ENCODE assay signal across 25 cellular contexts in the genomic region with DNA sequence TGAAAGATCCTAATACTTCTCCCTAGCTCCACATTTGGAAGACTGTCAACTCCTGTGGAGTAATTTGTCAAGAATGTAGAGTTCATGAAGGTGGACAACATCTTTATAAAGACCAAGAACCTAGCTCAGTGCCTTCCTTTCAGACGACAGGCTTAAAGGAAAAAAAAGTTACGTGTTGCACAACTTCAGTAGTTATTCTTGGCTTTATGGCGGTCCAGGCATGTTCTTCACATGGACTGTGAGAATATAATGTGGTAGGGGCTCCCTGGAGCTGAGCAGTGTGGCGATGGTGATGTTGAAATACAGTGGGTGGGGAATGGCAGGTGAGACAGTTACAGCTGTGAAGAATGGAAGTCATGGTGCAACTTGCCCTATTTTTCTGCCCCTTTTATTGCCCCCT. TPM values are rescaled to one million over a fixed set of nuclear protein-coding genes. Genes with fewer than 3 reads are reported as not detected.
A peak's percentile ranks its signal among the peaks of the same experiment; 100 is the strongest.
DNase-seq lines count a peak whose midpoint lies in the region; ATAC-seq, FAIRE-seq and TF ChIP-seq lines count a peak whose summit lies in the region.
"Had no signal": no experiment of that assay in that cellular context is flagged by ENCODE, and none has a peak within 500 bp of the region (broad histone marks: within the 10 kb centered on the region; RNA-seq: fewer than 3 reads in every experiment).

No MANE protein-coding gene starts in this region.

- H3K4me2 ChIP-seq in PC-9: peak overlapping the region; percentile 88

- H3F3A ChIP-seq in PC-9 (ENCODE audit: insufficient read depth, low read depth): peaks cover 50% of the 10 kb centered on the region

- TF ChIP-seq POLR2A in GM12892 (IDR thresholded peaks at IDR 0.05; ENCODE audit: low read depth, low read length): no peak

- no peak for TF ChIP-seq CTCF in natural killer cell (IDR thresholded peaks at IDR 0.05)
- TF ChIP-seq CTCF in PC-9 (conservative IDR thresholded peaks at IDR 0.05): no peak
- TF ChIP-seq CTCF in fibroblast of mammary gland (conservative IDR thresholded peaks at IDR 0.05; ENCODE audit: control insufficient read depth, insufficient read depth, low read depth, low read length): no peak
- no peak for TF ChIP-seq CTCF in activated CD8-positive, alpha-beta T cell treated with anti-CD3 and anti-CD28 coated beads for 36 hours (IDR thresholded peaks at IDR 0.05)

- H2AFZ ChIP-seq in PC-9: no peak overlapping the region

- H3K9me2 ChIP-seq in PC-9 (ENCODE audit: insufficient read depth): no peaks in the 10 kb centered on the region

- no TSS peak for BruUV-seq in PC-9 (replicated peaks; lab: Mats Ljungman, UMichigan)

- peaks cover 48% of the 10 kb centered on the region for H3K4me1 ChIP-seq in PC-9 (replicated peaks; ENCODE audit: insufficient read depth)
- H3K4me1 ChIP-seq: colonic mucosa had no signal

- H4K20me1 ChIP-seq in PC-9 (ENCODE audit: insufficient read depth): no peaks in the 10 kb centered on the region

- H3K4me3 ChIP-seq in PC-9 (no peak overlapping the region), fibroblast of mammary gland (ENCODE audit: control insufficient read depth, low read depth, low read length) (no peak overlapping the region)
- H3K4me3 ChIP-seq: ascending aorta, colonic mucosa, GM12878, HAP-1, left ventricle myocardium inferior, mucosa of descending colon had no signal

- no peak for DNase-seq in natural killer cell
- DNase-seq in natural killer cell treated with Interleukin-12 subunit alpha and Interleukin-12 subunit beta and Interleukin-15 and Interleukin-18, amount 100 ng/mL, for 72 hours (ENCODE audit: low spot score): no peak
- DNase-seq in PC-9: peak in 1 of 2 experiments; percentile 52
- DNase-seq in fibroblast of mammary gland (ENCODE audit: low read depth): peak; percentile 38
- DNase-seq in activated CD8-positive, alpha-beta T cell treated with anti-CD3 and anti-CD28 coated beads for 36 hours: no peak
- no peak for DNase-seq in Right ventricle myocardium inferior (ENCODE audit: missing footprints)
- no peak for DNase-seq in GM12892 (ENCODE audit: insufficient read length)
- DNase-seq: activated CD4-positive, alpha-beta T cell treated with anti-CD3 and anti-CD28 coated beads, Interleukin-2, amount 50 U/mL, for 48 hours; activated T-cell treated with anti-CD3 and anti-CD28 coated beads for 4 hours; colonic mucosa; left ventricle myocardium inferior; mucosa of descending colon; NCI-H1092; NCI-H2081 treated with DMSO at 0.1 percent for 48 hours; NCI-H510A treated with DMSO at 0.1 percent for 48 hours; retina; SHP77 treated with DMSO at 0.1 percent for 48 hours; stimulated activated CD4-positive, alpha-beta T cell treated with anti-CD3 and anti-CD28 coated beads, Interleukin-12 subunit alpha, Interleukin-12 subunit beta, amount 100 ng/mL, for 4 hours; stimulated activated CD8-positive, alpha-beta memory T cell treated with anti-CD3 and anti-CD28 coated beads, Interleukin-4, amount 100 ng/mL, for 48 hours had no signal

- peaks cover 39 to 42% of the 10 kb centered on the region in 2 donors for H3K4me1 Mint-ChIP-seq in natural killer cell
- H3K4me1 Mint-ChIP-seq in natural killer cell treated with Interleukin-12 subunit alpha and Interleukin-12 subunit beta and Interleukin-15 and Interleukin-18, amount 100 ng/mL, for 72 hours (ENCODE audit: low read depth in 2 of 2): peaks cover 30 to 52% of the 10 kb centered on the region in 2 donors
- H3K4me1 Mint-ChIP-seq in activated CD8-positive, alpha-beta T cell treated with anti-CD3 and anti-CD28 coated beads for 36 hours (ENCODE audit: low read depth): peaks cover 37% of the 10 kb centered on the region

- H3K36me3 Mint-ChIP-seq in natural killer cell: peaks cover 15% of the 10 kb centered on the region
- peaks cover 42% of the 10 kb centered on the region for H3K36me3 Mint-ChIP-seq in natural killer cell treated with Interleukin-12 subunit alpha and Interleukin-12 subunit beta and Interleukin-15 and Interleukin-18, amount 100 ng/mL, for 72 hours
- H3K36me3 Mint-ChIP-seq in activated CD8-positive, alpha-beta T cell treated with anti-CD3 and anti-CD28 coated beads for 36 hours (ENCODE audit: low read depth): peaks cover 47% of the 10 kb centered on the region

- ATAC-seq in natural killer cell: no peak
- no peak for ATAC-seq in natural killer cell treated with Interleukin-12 subunit alpha and Interleukin-12 subunit beta and Interleukin-15 and Interleukin-18, amount 100 ng/mL, for 72 hours
- no peak for ATAC-seq in activated CD8-positive, alpha-beta T cell treated with anti-CD3 and anti-CD28 coated beads for 36 hours
- no peak for ATAC-seq in Right ventricle myocardium inferior
- ATAC-seq in GM18858 (IDR thresholded peaks at IDR 0.05; ENCODE audit: unreplicated experiment): no peak
- ATAC-seq: GM12878, mucosa of descending colon had no signal

- H3K4me3 Mint-ChIP-seq in natural killer cell: peak overlapping the region; percentile 13
- H3K4me3 Mint-ChIP-seq in natural killer cell treated with Interleukin-12 subunit alpha and Interleukin-12 subunit beta and Interleukin-15 and Interleukin-18, amount 100 ng/mL, for 72 hours: no peak overlapping the region
- no peak overlapping the region for H3K4me3 Mint-ChIP-seq in activated CD8-positive, alpha-beta T cell treated with anti-CD3 and anti-CD28 coated beads for 36 hours

- H3K27ac ChIP-seq in PC-9: peak overlapping the region; percentile 86
- H3K27ac ChIP-seq: ascending aorta, C4-2B, colonic mucosa, left ventricle myocardium inferior had no signal

- H3K27ac Mint-ChIP-seq in natural killer cell: no peak overlapping the region
- H3K27ac Mint-ChIP-seq in natural killer cell treated with Interleukin-12 subunit alpha and Interleukin-12 subunit beta and Interleukin-15 and Interleukin-18, amount 100 ng/mL, for 72 hours: no peak overlapping the region
- no peak overlapping the region for H3K27ac Mint-ChIP-seq in activated CD8-positive, alpha-beta T cell treated with anti-CD3 and anti-CD28 coated beads for 36 hours

- peaks cover 45% of the 10 kb centered on the region for H3K36me3 ChIP-seq in PC-9 (ENCODE audit: low read depth)

- no peaks in the 10 kb centered on the region for H3K9me3 ChIP-seq in PC-9 (ENCODE audit: insufficient read depth, low read depth)
- H3K9me3 ChIP-seq: ascending aorta, colonic mucosa, HAP-1, left ventricle myocardium inferior, mucosa of descending colon had no signal

- no peaks in the 10 kb centered on the region for H3K27me3 Mint-ChIP-seq in natural killer cell (ENCODE audit: low read depth in 2 of 2)
- no peaks in the 10 kb centered on the region for H3K27me3 Mint-ChIP-seq in natural killer cell treated with Interleukin-12 subunit alpha and Interleukin-12 subunit beta and Interleukin-15 and Interleukin-18, amount 100 ng/mL, for 72 hours
- H3K27me3 Mint-ChIP-seq in activated CD8-positive, alpha-beta T cell treated with anti-CD3 and anti-CD28 coated beads for 36 hours: no peaks in the 10 kb centered on the region

- intact Hi-C loops in natural killer cell (cut with micrococcal nuclease) (no loop called here), PC-9 (cut with micrococcal nuclease; ENCODE audit: unreplicated experiment) (loop anchor here (2.0 kb wide), 1 partner anchor 48 kb away; no protein-coding TSS in a partner anchor), Right ventricle myocardium inferior (cut with DNase I) (no loop called here)
- intact Hi-C loops in activated CD8-positive, alpha-beta T cell treated with anti-CD3 and anti-CD28 coated beads for 36 hours (cut with micrococcal nuclease): no loop called here

- POLR2A ChIA-PET in PC-9 (lab: Charles Lee; ENCODE audit: unreplicated experiment): interaction anchor here (0.6 kb wide), 3 partner anchors 218 to 844 kb away, joined by 4 to 5 read pairs (median 4); partner anchors contain the start of gene MBOAT2
- POLR2A ChIA-PET in activated CD8-positive, alpha-beta T cell treated with anti-CD3 and anti-CD28 coated beads for 36 hours (lab: Charles Lee): interaction anchor here (1.6 kb wide), 1 partner anchor 10 kb away, joined by 3 read pairs; no protein-coding TSS in a partner anchor

- H3K79me2 ChIP-seq in PC-9 (ENCODE audit: low read depth): peaks cover 62% of the 10 kb centered on the region

- CTCF ChIA-PET in PC-9 (lab: Charles Lee): interaction anchor here (0.6 kb wide), 1 partner anchor 48 kb away, joined by 9 read pairs; no protein-coding TSS in a partner anchor
- CTCF ChIA-PET in activated CD8-positive, alpha-beta T cell treated with anti-CD3 and anti-CD28 coated beads for 36 hours (lab: Charles Lee): interaction anchor here (0.7 kb wide), 1 partner anchor 33 kb away, joined by 4 read pairs; no protein-coding TSS in a partner anchor

- no peak for FAIRE-seq in GM12892 (lab: Jason Lieb, UNC)
- FAIRE-seq: G401.6, GM12878 had no signal

- H3K9me3 Mint-ChIP-seq in natural killer cell: no peaks in the 10 kb centered on the region
- no peaks in the 10 kb centered on the region for H3K9me3 Mint-ChIP-seq in natural killer cell treated with Interleukin-12 subunit alpha and Interleukin-12 subunit beta and Interleukin-15 and Interleukin-18, amount 100 ng/mL, for 72 hours
- no peaks in the 10 kb centered on the region for H3K9me3 Mint-ChIP-seq in activated CD8-positive, alpha-beta T cell treated with anti-CD3 and anti-CD28 coated beads for 36 hours

- no peaks in the 10 kb centered on the region for H3K27me3 ChIP-seq in PC-9 (ENCODE audit: insufficient read depth, low read depth)
- H3K27me3 ChIP-seq: ascending aorta, colonic mucosa had no signal

RNA-seq across cellular contexts. Expression of gene TAF1B, which starts 3.9 kb away (rescaled TPM):
- total RNA-seq in natural killer cell: 10 to 100 TPM; 24.8 to 40.8 (median 26.8) TPM
- 10 to 100 TPM; 34.4 to 42.3 TPM for total RNA-seq in natural killer cell treated with Interleukin-12 subunit alpha and Interleukin-12 subunit beta and Interleukin-15 and Interleukin-18, amount 100 ng/mL, for 72 hours
- 23.8 and 24.8 TPM in 2 replicates for total RNA-seq in PC-9 (2021)
- total RNA-seq in activated CD8-positive, alpha-beta T cell treated with anti-CD3 and anti-CD28 coated beads for 36 hours: 10 to 100 TPM; 22.3 to 22.4 TPM
- 6.3 TPM for total RNA-seq in Right ventricle myocardium inferior
- 10.7 TPM for polyA plus RNA-seq in GM12892 (2012; ENCODE audit: missing spikeins)
